Comparison of ENCODE assay signal across 21 cellular contexts in the genomic region with DNA sequence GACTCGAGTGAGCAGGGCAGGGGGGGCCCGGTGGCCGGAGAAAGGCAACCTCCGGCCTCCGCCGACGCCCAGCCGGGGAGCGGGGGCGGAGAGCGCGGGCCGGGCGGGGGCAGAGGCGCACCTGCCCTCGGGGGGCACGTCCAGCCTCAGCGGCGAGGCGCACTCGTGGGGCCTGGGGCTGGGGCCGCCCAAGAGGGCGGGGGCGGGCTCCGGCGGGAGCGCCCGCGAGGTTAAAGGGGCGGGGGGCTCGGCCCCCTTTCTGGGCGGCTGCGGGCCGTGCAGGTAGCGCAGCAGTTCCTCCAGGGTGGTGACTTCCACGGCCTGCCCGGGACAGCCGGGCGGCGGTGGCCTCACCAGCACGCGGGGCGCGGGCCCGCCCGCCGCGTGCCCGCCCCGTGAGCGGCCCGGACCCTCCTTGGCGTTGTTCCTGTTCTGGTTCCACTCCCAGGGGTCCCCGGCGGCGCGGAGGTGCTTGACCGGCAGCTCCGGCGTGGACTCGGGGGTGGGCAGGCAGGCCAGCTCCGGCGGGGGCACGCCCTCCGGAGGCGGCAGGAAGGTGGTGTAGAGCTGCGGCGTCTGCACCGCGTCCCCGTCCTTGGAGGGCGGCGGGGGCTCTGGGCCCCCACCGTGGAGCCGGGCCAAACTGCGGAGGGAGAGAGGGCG. TPM values are rescaled to one million over a fixed set of nuclear protein-coding genes. Genes with fewer than 3 reads are reported as not detected.
DNase-seq lines count a peak whose midpoint lies in the region; ATAC-seq, FAIRE-seq and TF ChIP-seq lines count a peak whose summit lies in the region.
"Had no signal": no experiment of that assay in that cellular context is flagged by ENCODE, and none has a peak within 500 bp of the region (broad histone marks: within the 10 kb centered on the region; RNA-seq: fewer than 3 reads in every experiment).

No MANE protein-coding gene starts in this region.

- H3K4me1 ChIP-seq in K562 (replicated peaks in 1 of 2; ENCODE audit: control insufficient read depth in 2 of 2, insufficient read depth in 2 of 2, low read length in 2 of 2), result peaks cover 0 to 22% of the 10 kb centered on the region in 2 experiments; a peak in 2 of 5 replicates
- H3K4me1 ChIP-seq in iPS-20b (ENCODE audit: insufficient read depth, low read length), result no peaks in the 10 kb centered on the region; the same call in 1 of the 2 replicates
- H3K4me1 ChIP-seq in sigmoid colon, result peaks cover 0 to 23% (median 12%) of the 10 kb centered on the region in 4 donors
- peaks cover 0 to 4% of the 10 kb centered on the region in 2 donors for H3K4me1 ChIP-seq in naive thymus-derived CD4-positive, alpha-beta T cell (ENCODE audit: control insufficient read depth in 2 of 2, insufficient read depth in 2 of 2, low read length in 2 of 2)
- no peaks in the 10 kb centered on the region for H3K4me1 ChIP-seq in ascending aorta
- H3K4me1 ChIP-seq in OCI-LY7 (ENCODE audit: insufficient read depth, low read length, poor library complexity, severe bottlenecking), result no peaks in the 10 kb centered on the region

- H3K79me2 ChIP-seq in K562 (ENCODE audit: control insufficient read depth, insufficient read depth, low read length) (no peaks in the 10 kb centered on the region), OCI-LY7 (ENCODE audit: insufficient read depth, low read depth, low read length) (no peaks in the 10 kb centered on the region)

- H2AFZ ChIP-seq in K562 (ENCODE audit: low read depth, low read length) (no peak overlapping the region), OCI-LY7 (ENCODE audit: low read length) (no peak overlapping the region)

- H3K27me3 Mint-ChIP-seq in naive thymus-derived CD4-positive, alpha-beta T cell, result peaks cover 0 to 12% (median 0%) of the 10 kb centered on the region in 5 donors

- no peaks in the 10 kb centered on the region for H4K20me1 ChIP-seq in K562 (replicated peaks; ENCODE audit: control insufficient read depth, insufficient read depth, low read length)
- no peaks in the 10 kb centered on the region for H4K20me1 ChIP-seq in OCI-LY7 (ENCODE audit: insufficient read depth, low read length)

- intact Hi-C loops in K562 (cut with micrococcal nuclease) (no loop called here), sigmoid colon (cut with DNase I) (no loop called here), ascending aorta (cut with DNase I) (no loop called here), OCI-LY7 (cut with micrococcal nuclease; ENCODE audit: unreplicated experiment) (no loop called here)
- intact Hi-C loops in naive thymus-derived CD4-positive, alpha-beta T cell (cut with micrococcal nuclease), result no loop called here

- CTCF ChIA-PET in K562 (lab: Yijun Ruan, JAX; ENCODE audit: low intra/inter-chr PET ratio) (no interaction called here), OCI-LY7 (lab: Charles Lee; ENCODE audit: unreplicated experiment) (no interaction called here)
- CTCF ChIA-PET in naive thymus-derived CD4-positive, alpha-beta T cell (lab: Charles Lee), result interaction anchor here (0.5 to 0.6 kb wide), 2 partner anchors 19 to 27 kb away, joined by 3 read pairs; no protein-coding TSS in a partner anchor

- no peaks in the 10 kb centered on the region for H3K9me1 ChIP-seq in K562 (ENCODE audit: control insufficient read depth, insufficient read depth, low read length)

- no peak for TF ChIP-seq RAD21 in K562 (CRISPR knock-in tag; conservative IDR thresholded peaks at IDR 0.05 in 1 of 2, IDR thresholded peaks at IDR 0.05 in 1 of 2)

- TF ChIP-seq POLR2A in K562 (conservative IDR thresholded peaks at IDR 0.05) (no peak), sigmoid colon (IDR thresholded peaks at IDR 0.05) (no peak)

- ATAC-seq in K562, result no peak
- no peak for ATAC-seq in naive thymus-derived CD4-positive, alpha-beta T cell
- ATAC-seq: HCT116; stimulated activated effector memory CD8-positive, alpha-beta T cell treated with anti-CD3 and anti-CD28 coated beads, Interleukin-12 subunit alpha, Interleukin-12 subunit beta, amount 100 ng/mL, for 72 hours had no signal

- peaks cover 0 to 8% (median 5%) of the 10 kb centered on the region in 5 donors for H3K36me3 Mint-ChIP-seq in naive thymus-derived CD4-positive, alpha-beta T cell
- H3K36me3 Mint-ChIP-seq: stimulated activated effector memory CD8-positive, alpha-beta T cell treated with anti-CD3 and anti-CD28 coated beads, Interleukin-12 subunit alpha, Interleukin-12 subunit beta, amount 100 ng/mL, for 72 hours had no signal

- TF ChIP-seq CTCF in K562 (IDR thresholded peaks at IDR 0.05 in 2 of 3, conservative IDR thresholded peaks at IDR 0.05 in 1 of 3; ENCODE audit: insufficient read depth in 2 of 3, low read depth in 1 of 3, low read length in 3 of 3) (no peak), sigmoid colon (IDR thresholded peaks at IDR 0.05) (no peak), ascending aorta (IDR thresholded peaks at IDR 0.05) (no peak), OCI-LY7 (conservative IDR thresholded peaks at IDR 0.05; ENCODE audit: low read length) (no peak)

- no peak for FAIRE-seq in K562 (lab: Jason Lieb, UNC)
- FAIRE-seq: astrocyte had no signal

- no peak overlapping the region for H3K4me2 ChIP-seq in K562 (ENCODE audit: insufficient read depth, low read length)
- no peak overlapping the region for H3K4me2 ChIP-seq in OCI-LY7 (ENCODE audit: low read length)

- H3K36me3 ChIP-seq in K562 (ENCODE audit: control insufficient read depth, insufficient read depth, low read length), result no peaks in the 10 kb centered on the region
- H3K36me3 ChIP-seq in iPS-20b (ENCODE audit: insufficient read depth, low read depth, low read length), result peaks cover 21% of the 10 kb centered on the region; the same call in 1 of the 2 replicates
- H3K36me3 ChIP-seq in sigmoid colon, result peaks cover 0 to 14% (median 0%) of the 10 kb centered on the region in 4 donors
- H3K36me3 ChIP-seq in naive thymus-derived CD4-positive, alpha-beta T cell (ENCODE audit: control insufficient read depth in 2 of 3, insufficient read depth in 3 of 3, low read length in 3 of 3), result no peaks in the 10 kb centered on the region
- H3K36me3 ChIP-seq in ascending aorta, result peaks cover 4 to 7% of the 10 kb centered on the region in 2 donors
- no peaks in the 10 kb centered on the region for H3K36me3 ChIP-seq in OCI-LY7 (ENCODE audit: insufficient read depth, low read length)
- H3K36me3 ChIP-seq: spleen had no signal

- no peaks in the 10 kb centered on the region for H3K9me2 ChIP-seq in OCI-LY7 (ENCODE audit: insufficient read depth, low read length)

- no peak overlapping the region for H3K4me3 Mint-ChIP-seq in naive thymus-derived CD4-positive, alpha-beta T cell

- TF ChIP-seq EP300 in K562 (IDR thresholded peaks at IDR 0.05; ENCODE audit: low read length) (no peak), sigmoid colon (IDR thresholded peaks at IDR 0.05) (no peak)

- H3K9ac ChIP-seq in K562 (ENCODE audit: insufficient read depth in 1 of 2, low read depth in 2 of 2, low read length in 2 of 2), result no peak overlapping the region
- peak overlapping the region; percentile 31; the same call in 1 of the 2 replicates for H3K9ac ChIP-seq in iPS-20b (ENCODE audit: low read depth, low read length)

- POLR2A ChIA-PET in K562 (lab: Yijun Ruan, JAX), result no interaction called here
- POLR2A ChIA-PET in naive thymus-derived CD4-positive, alpha-beta T cell (lab: Charles Lee), result interaction anchor here (0.6 to 1.1 kb wide), 2 partner anchors 11 to 32 kb away, joined by 3 read pairs; no protein-coding TSS in a partner anchor
- POLR2A ChIA-PET in OCI-LY7 (lab: Charles Lee), result no interaction called here

- no peaks in the 10 kb centered on the region for H3K9me3 ChIP-seq in K562 (replicated peaks; ENCODE audit: control insufficient read depth, insufficient read depth, low read depth, low read length)
- no peaks in the 10 kb centered on the region for H3K9me3 ChIP-seq in iPS-20b (ENCODE audit: insufficient read depth, low read depth, low read length)
- H3K9me3 ChIP-seq in sigmoid colon, result no peaks in the 10 kb centered on the region
- H3K9me3 ChIP-seq in naive thymus-derived CD4-positive, alpha-beta T cell (ENCODE audit: control insufficient read depth in 2 of 3, low read length in 3 of 3), result no peaks in the 10 kb centered on the region
- no peaks in the 10 kb centered on the region for H3K9me3 ChIP-seq in ascending aorta
- no peaks in the 10 kb centered on the region for H3K9me3 ChIP-seq in OCI-LY7 (ENCODE audit: low read length)
- H3K9me3 ChIP-seq: spleen had no signal

- WGBS in K562 (ENCODE audit: insufficient coverage, low coverage, missing lambda C conversion rate), result 87% methylated on average over 3 of the region's 77 CpGs
- 23 to 67% methylated on average over 77 of the region's 77 CpGs for WGBS in sigmoid colon, 2 donors

- H3K27ac Mint-ChIP-seq in naive thymus-derived CD4-positive, alpha-beta T cell, result no peak overlapping the region
- H3K27ac Mint-ChIP-seq: stimulated activated effector memory CD8-positive, alpha-beta T cell treated with anti-CD3 and anti-CD28 coated beads, Interleukin-12 subunit alpha, Interleukin-12 subunit beta, amount 100 ng/mL, for 72 hours had no signal

- H3K4me3 ChIP-seq in K562 (no peak overlapping the region), iPS-20b (ENCODE audit: low read length) (peak overlapping the region; percentile 73; the same call in 1 of the 2 replicates), sigmoid colon (peak overlapping the region in 3 of 4 donors; percentile 39 to 51 (median 47)), ascending aorta (no peak overlapping the region), OCI-LY7 (ENCODE audit: low read depth, low read length, poor library complexity, severe bottlenecking) (no peak overlapping the region)
- H3K4me3 ChIP-seq in naive thymus-derived CD4-positive, alpha-beta T cell (ENCODE audit: low read length), result no peak overlapping the region

- peaks cover 0 to 3% (median 0%) of the 10 kb centered on the region in 11 donors for H3K9me3 Mint-ChIP-seq in naive thymus-derived CD4-positive, alpha-beta T cell
- H3K9me3 Mint-ChIP-seq: stimulated activated effector memory CD8-positive, alpha-beta T cell treated with anti-CD3 and anti-CD28 coated beads, Interleukin-12 subunit alpha, Interleukin-12 subunit beta, amount 100 ng/mL, for 72 hours had no signal

- H3K4me1 Mint-ChIP-seq in naive thymus-derived CD4-positive, alpha-beta T cell, result peaks cover 8 to 15% (median 11%) of the 10 kb centered on the region in 7 donors
- H3K4me1 Mint-ChIP-seq: stimulated activated effector memory CD8-positive, alpha-beta T cell treated with anti-CD3 and anti-CD28 coated beads, Interleukin-12 subunit alpha, Interleukin-12 subunit beta, amount 100 ng/mL, for 72 hours had no signal

- BruUV-seq in K562 (replicated peaks; lab: Mats Ljungman, UMichigan), result no TSS peak
- no TSS peak for BruUV-seq in OCI-LY7 (replicated peaks; lab: Mats Ljungman, UMichigan)

- no peaks in the 10 kb centered on the region for H3K27me3 ChIP-seq in K562 (ENCODE audit: control insufficient read depth in 2 of 2, insufficient read depth in 2 of 2, low read length in 2 of 2)
- peaks cover 47% of the 10 kb centered on the region for H3K27me3 ChIP-seq in iPS-20b (ENCODE audit: insufficient read depth, low read length)
- no peaks in the 10 kb centered on the region for H3K27me3 ChIP-seq in sigmoid colon
- H3K27me3 ChIP-seq in naive thymus-derived CD4-positive, alpha-beta T cell (ENCODE audit: control insufficient read depth in 2 of 2, insufficient read depth in 2 of 2, low read length in 2 of 2), result no peaks in the 10 kb centered on the region
- no peaks in the 10 kb centered on the region for H3K27me3 ChIP-seq in ascending aorta
- H3K27me3 ChIP-seq: spleen had no signal

- DNase-seq in D341Med (ENCODE audit: low spot score) (peak; percentile 47), K562 (ENCODE audit: extremely low read depth in 1 of 4, low spot score in 3 of 4) (peak in 2 of 4 experiments; percentile 16 to 33), sigmoid colon (no peak), NCI-H1694 treated with DMSO at 0.1 percent for 48 hours (lab: John Stamatoyannopoulos, UW) (no peak), ascending aorta (ENCODE audit: low spot score in 2 of 2) (no peak), OCI-LY7 (ENCODE audit: low spot score) (no peak)
- DNase-seq in naive thymus-derived CD4-positive, alpha-beta T cell, result no peak
- DNase-seq: activated CD4-positive, alpha-beta T cell treated with anti-CD3 and anti-CD28 coated beads for 48 hours; activated naive CD4-positive, alpha-beta T cell treated with Interleukin-2 at 50 U/mL for 16 hours; Kasumi-1; NCI-H1694; OCI-M1; spleen; T1000 had no signal

- in situ Hi-C loops in K562 (cut with MboI), result no loop called here

- H3K27ac ChIP-seq in K562 (ENCODE audit: extremely low read depth, low read depth, low read length) (no peak overlapping the region), iPS-20b (ENCODE audit: low read length) (no peak overlapping the region), sigmoid colon (peak overlapping the region in 1 of 4 donors; percentile 73), ascending aorta (no peak overlapping the region), OCI-LY7 (ENCODE audit: low read depth, low read length, poor library complexity, severe bottlenecking) (no peak overlapping the region)
- H3K27ac ChIP-seq in naive thymus-derived CD4-positive, alpha-beta T cell (ENCODE audit: low read depth, low read length), result no peak overlapping the region

RNA-seq across cellular contexts. Expression of a gene that starts 13.6 kb away (rescaled TPM):
- 12.0 and 29.0 TPM in 2 replicates for total RNA-seq in K562 (2011; cell fraction: chromatin; rRNA removed; ENCODE audit: low replicate concordance)
- total RNA-seq in K562 (2011; cell fraction: nucleolus; rRNA removed), result 18.2 and 19.5 TPM in 2 replicates
- 13.7 and 14.4 TPM in 2 replicates for total RNA-seq in K562 (2011; cell fraction: nucleoplasm; rRNA removed)
- 0.95 and 2.3 TPM in 2 replicates for total RNA-seq in K562 (2014; rRNA removed)
- 0.55 and 1.4 TPM in 2 replicates for total RNA-seq in K562 (2014; rRNA removed; fragmentation: Illumina TruSeq; extraction: Trizol)
- total RNA-seq in K562 (2015; rRNA removed; fragmentation: Illumina TruSeq; extraction: Trizol), result 0.49 and 0.72 TPM in 2 replicates
- total RNA-seq in K562 (2021), result 4.3 and 4.6 TPM in 2 replicates
- 1.8 and 1.9 TPM in 2 replicates for polyA plus RNA-seq in K562 (2011; rRNA removed)
- 2.4 and 2.8 TPM in 2 replicates for polyA plus RNA-seq in K562 (2011; cell fraction: cytosol; rRNA removed)
- polyA plus RNA-seq in K562 (2011; cell fraction: nucleus; rRNA removed), result 12.7 and 20.4 TPM in 2 replicates
- 2.9 and 3.9 TPM in 2 replicates for polyA plus RNA-seq in K562 (2012)
- polyA plus RNA-seq in K562 (2014; fragmentation: Illumina TruSeq; extraction: Trizol), result 1.5 and 2.0 TPM in 2 replicates
- polyA plus RNA-seq in K562 (2014; fragmentation: Nextera tagmentation; extraction: Ambion mirVana), result under 1 TPM; 0.03 to 0.11 TPM
- 2.7 and 3.3 TPM in 2 replicates for polyA plus RNA-seq in K562 (2014; rRNA removed)
- 1.4 and 1.5 TPM in 2 replicates for polyA minus RNA-seq in K562 (2011; rRNA and poly(A)+ RNA removed)
- polyA minus RNA-seq in K562 (2011; cell fraction: cytosol; rRNA and poly(A)+ RNA removed), result 1.9 and 2.1 TPM in 2 replicates
- polyA minus RNA-seq in K562 (2011; cell fraction: nucleus; rRNA and poly(A)+ RNA removed), result 3.3 and 5.0 TPM in 2 replicates
- total RNA-seq in sigmoid colon, result 10 to 100 TPM in 2 of 4 donors, 1 to 10 TPM in 2; 5.0 to 20.6 (median 7.8) TPM
- polyA plus RNA-seq in sigmoid colon, result 1 to 10 TPM in 2 of 3 donors, under 1 TPM in 1; 0.23 to 4.1 (median 1.2) TPM
- 10 to 100 TPM in 2 of 5 experiments, 1 to 10 TPM in 3; 2.5 to 12.4 (median 4.7) TPM for total RNA-seq in naive thymus-derived CD4-positive, alpha-beta T cell
- 1 to 10 TPM in 1 of 2 donors, under 1 TPM in 1; 0.56 to 2.6 TPM for polyA plus RNA-seq in naive thymus-derived CD4-positive, alpha-beta T cell
- 31.8 TPM for total RNA-seq in ascending aorta
- total RNA-seq in OCI-LY7 (2014; rRNA removed; shearing (Covaris generic)), result 0.54 and 1.1 TPM in 2 replicates
- 1.9 and 2.0 TPM in 2 replicates for total RNA-seq in OCI-LY7 (2022)

RNA-seq across cellular contexts. Expression of a gene that starts 23.6 kb away (rescaled TPM):
- total RNA-seq in K562 (2011; cell fraction: chromatin; rRNA removed; ENCODE audit: low replicate concordance), result 0.44 TPM in 1 of 2 replicates, not detected in the other
- 0.33 TPM in 1 of 2 replicates, not detected in the other for total RNA-seq in K562 (2011; cell fraction: nucleolus; rRNA removed)
- 0.37 TPM in 1 of 2 replicates, not detected in the other for total RNA-seq in K562 (2011; cell fraction: nucleoplasm; rRNA removed)
- 0.45 and 1.7 TPM in 2 replicates for total RNA-seq in K562 (2014; rRNA removed)
- 0.29 and 0.55 TPM in 2 replicates for total RNA-seq in K562 (2014; rRNA removed; fragmentation: Illumina TruSeq; extraction: Trizol)
- 0.30 and 0.43 TPM in 2 replicates for total RNA-seq in K562 (2015; rRNA removed; fragmentation: Illumina TruSeq; extraction: Trizol)
- 0.25 and 0.31 TPM in 2 replicates for total RNA-seq in K562 (2021)
- polyA plus RNA-seq in K562 (2011; rRNA removed), result 0.52 and 1.7 TPM in 2 replicates
- 1.1 and 2.5 TPM in 2 replicates for polyA plus RNA-seq in K562 (2011; cell fraction: cytosol; rRNA removed)
- polyA plus RNA-seq in K562 (2011; cell fraction: nucleus; rRNA removed), result 0.36 and 1.5 TPM in 2 replicates
- polyA plus RNA-seq in K562 (2012), result 0.62 and 1.4 TPM in 2 replicates
- polyA plus RNA-seq in K562 (2014; fragmentation: Illumina TruSeq; extraction: Trizol), result 0.34 and 0.54 TPM in 2 replicates
- polyA plus RNA-seq in K562 (2014; fragmentation: Nextera tagmentation; extraction: Ambion mirVana), result 1 to 10 TPM; 1.1 to 1.2 TPM
- 0.05 and 0.09 TPM in 2 replicates for polyA plus RNA-seq in K562 (2014; rRNA removed)
- polyA minus RNA-seq in K562 (2011; rRNA and poly(A)+ RNA removed), result 0.35 and 1.0 TPM in 2 replicates
- 1.2 TPM in 1 of 2 replicates, not detected in the other for polyA minus RNA-seq in K562 (2011; cell fraction: cytosol; rRNA and poly(A)+ RNA removed)
- 0.89 TPM in 1 of 2 replicates, not detected in the other for polyA minus RNA-seq in K562 (2011; cell fraction: nucleus; rRNA and poly(A)+ RNA removed)
- 1 to 10 TPM; 1.9 to 9.5 (median 7.5) TPM for total RNA-seq in sigmoid colon
- polyA plus RNA-seq in sigmoid colon, result 10 to 100 TPM; 11.4 to 12.7 (median 12.6) TPM
- total RNA-seq in naive thymus-derived CD4-positive, alpha-beta T cell, result 10 to 100 TPM in 4 of 5 experiments, 1 to 10 TPM in 1; 3.1 to 59.4 (median 37.6) TPM
- polyA plus RNA-seq in naive thymus-derived CD4-positive, alpha-beta T cell, result 10 to 100 TPM; 17.1 to 77.3 TPM
- not detected for total RNA-seq in ascending aorta
- total RNA-seq in OCI-LY7 (2014; rRNA removed; shearing (Covaris generic)), result 7.7 and 12.5 TPM in 2 replicates
- 9.0 and 9.2 TPM in 2 replicates for total RNA-seq in OCI-LY7 (2022)
- total RNA-seq: astrocyte, myocyte, NCI-H460, SK-MEL-5 had no signal

RNA-seq across cellular contexts. Expression of a gene that starts 32.9 kb away (rescaled TPM):
- total RNA-seq in K562 (2011; cell fraction: chromatin; rRNA removed; ENCODE audit: low replicate concordance), result 14.0 and 14.3 TPM in 2 replicates
- 7.2 and 7.9 TPM in 2 replicates for total RNA-seq in K562 (2011; cell fraction: nucleolus; rRNA removed)
- 9.8 and 12.3 TPM in 2 replicates for total RNA-seq in K562 (2011; cell fraction: nucleoplasm; rRNA removed)
- 6.2 and 7.4 TPM in 2 replicates for total RNA-seq in K562 (2014; rRNA removed)
- total RNA-seq in K562 (2014; rRNA removed; fragmentation: Illumina TruSeq; extraction: Trizol), result 6.3 and 8.0 TPM in 2 replicates
- total RNA-seq in K562 (2015; rRNA removed; fragmentation: Illumina TruSeq; extraction: Trizol), result 6.1 and 6.6 TPM in 2 replicates
- 5.9 and 6.0 TPM in 2 replicates for total RNA-seq in K562 (2021)
- polyA plus RNA-seq in K562 (2011; rRNA removed), result 6.0 and 6.2 TPM in 2 replicates
- 3.2 and 4.6 TPM in 2 replicates for polyA plus RNA-seq in K562 (2011; cell fraction: cytosol; rRNA removed)
- 6.8 and 7.9 TPM in 2 replicates for polyA plus RNA-seq in K562 (2011; cell fraction: nucleus; rRNA removed)
- polyA plus RNA-seq in K562 (2012), result 4.3 and 7.6 TPM in 2 replicates
- polyA plus RNA-seq in K562 (2014; fragmentation: Illumina TruSeq; extraction: Trizol), result 6.5 and 9.4 TPM in 2 replicates
- 1 to 10 TPM; 2.2 to 3.3 TPM for polyA plus RNA-seq in K562 (2014; fragmentation: Nextera tagmentation; extraction: Ambion mirVana)
- 4.7 and 6.2 TPM in 2 replicates for polyA plus RNA-seq in K562 (2014; rRNA removed)
- polyA minus RNA-seq in K562 (2011; rRNA and poly(A)+ RNA removed), result 9.3 and 11.3 TPM in 2 replicates
- 2.9 and 4.7 TPM in 2 replicates for polyA minus RNA-seq in K562 (2011; cell fraction: cytosol; rRNA and poly(A)+ RNA removed)
- 2.2 and 4.2 TPM in 2 replicates for polyA minus RNA-seq in K562 (2011; cell fraction: nucleus; rRNA and poly(A)+ RNA removed)
- total RNA-seq in sigmoid colon, result 10 to 100 TPM; 15.5 to 22.7 (median 19.0) TPM
- 1 to 10 TPM; 4.2 to 7.9 (median 7.8) TPM for polyA plus RNA-seq in sigmoid colon
- total RNA-seq in naive thymus-derived CD4-positive, alpha-beta T cell, result 1 to 10 TPM; 1.4 to 3.3 (median 2.3) TPM
- under 1 TPM; 0.35 to 0.48 TPM for polyA plus RNA-seq in naive thymus-derived CD4-positive, alpha-beta T cell
- 0.85 TPM for total RNA-seq in ascending aorta
- 6.2 and 9.2 TPM in 2 replicates for total RNA-seq in OCI-LY7 (2014; rRNA removed; shearing (Covaris generic))
- total RNA-seq in OCI-LY7 (2022), result 3.4 and 3.7 TPM in 2 replicates

RNA-seq across cellular contexts. Expression of a gene that starts 33.1 kb away (rescaled TPM):
- 28.6 and 48.7 TPM in 2 replicates for total RNA-seq in K562 (2011; cell fraction: chromatin; rRNA removed; ENCODE audit: low replicate concordance)
- total RNA-seq in K562 (2011; cell fraction: nucleolus; rRNA removed), result 26.1 and 32.2 TPM in 2 replicates
- 30.7 and 32.9 TPM in 2 replicates for total RNA-seq in K562 (2011; cell fraction: nucleoplasm; rRNA removed)
- total RNA-seq in K562 (2014; rRNA removed), result 67.4 and 74.3 TPM in 2 replicates
- total RNA-seq in K562 (2014; rRNA removed; fragmentation: Illumina TruSeq; extraction: Trizol), result 54.1 and 63.0 TPM in 2 replicates
- total RNA-seq in K562 (2015; rRNA removed; fragmentation: Illumina TruSeq; extraction: Trizol), result 61.7 and 62.3 TPM in 2 replicates
- 50.1 and 50.7 TPM in 2 replicates for total RNA-seq in K562 (2021)
- 17.2 and 22.5 TPM in 2 replicates for polyA plus RNA-seq in K562 (2011; rRNA removed)
- 13.9 and 19.0 TPM in 2 replicates for polyA plus RNA-seq in K562 (2011; cell fraction: cytosol; rRNA removed)
- 40.6 and 40.9 TPM in 2 replicates for polyA plus RNA-seq in K562 (2011; cell fraction: nucleus; rRNA removed)
- polyA plus RNA-seq in K562 (2012), result 58.0 and 65.9 TPM in 2 replicates
- polyA plus RNA-seq in K562 (2014; fragmentation: Illumina TruSeq; extraction: Trizol), result 80.6 and 100 TPM in 2 replicates
- polyA plus RNA-seq in K562 (2014; fragmentation: Nextera tagmentation; extraction: Ambion mirVana), result 100 to 1,000 TPM; 203 to 204 TPM
- polyA plus RNA-seq in K562 (2014; rRNA removed), result 37.3 TPM in 2 replicates
- polyA minus RNA-seq in K562 (2011; rRNA and poly(A)+ RNA removed), result 12.9 and 13.0 TPM in 2 replicates
- 13.5 and 14.7 TPM in 2 replicates for polyA minus RNA-seq in K562 (2011; cell fraction: cytosol; rRNA and poly(A)+ RNA removed)
- polyA minus RNA-seq in K562 (2011; cell fraction: nucleus; rRNA and poly(A)+ RNA removed), result 8.1 and 17.2 TPM in 2 replicates
- total RNA-seq in sigmoid colon, result 10 to 100 TPM; 17.5 to 24.2 (median 19.8) TPM
- 10 to 100 TPM; 35.4 to 42.4 (median 35.6) TPM for polyA plus RNA-seq in sigmoid colon
- 10 to 100 TPM; 37.1 to 73.1 (median 57.1) TPM for total RNA-seq in naive thymus-derived CD4-positive, alpha-beta T cell
- 10 to 100 TPM; 68.1 to 72.3 TPM for polyA plus RNA-seq in naive thymus-derived CD4-positive, alpha-beta T cell
- 27.4 TPM for total RNA-seq in ascending aorta
- total RNA-seq in OCI-LY7 (2014; rRNA removed; shearing (Covaris generic)), result 70.9 and 78.0 TPM in 2 replicates
- 54.1 and 63.1 TPM in 2 replicates for total RNA-seq in OCI-LY7 (2022)

RNA-seq across cellular contexts. Expression of a gene that starts 43.0 kb away (rescaled TPM):
- total RNA-seq in K562 (2011; cell fraction: chromatin; rRNA removed; ENCODE audit: low replicate concordance), result 2.0 and 3.8 TPM in 2 replicates
- total RNA-seq in K562 (2011; cell fraction: nucleolus; rRNA removed), result not detected in 2 replicates
- total RNA-seq in K562 (2011; cell fraction: nucleoplasm; rRNA removed), result 4.3 and 9.5 TPM in 2 replicates
- total RNA-seq in K562 (2014; rRNA removed) (1.0 and 1.5 TPM in 2 replicates), K562 (2014; rRNA removed; fragmentation: Illumina TruSeq; extraction: Trizol) (0.18 and 1.1 TPM in 2 replicates), K562 (2015; rRNA removed; fragmentation: Illumina TruSeq; extraction: Trizol) (0.22 and 0.57 TPM in 2 replicates), K562 (2021) (0.60 and 1.2 TPM in 2 replicates), sigmoid colon (1 to 10 TPM in 1 of 4 donors, not detected in 3; 1.1 TPM), ascending aorta (not detected), OCI-LY7 (2022) (1.4 and 2.4 TPM in 2 replicates)
- polyA plus RNA-seq in K562 (2011; rRNA removed) (1.4 and 1.8 TPM in 2 replicates), K562 (2014; fragmentation: Illumina TruSeq; extraction: Trizol) (0.35 and 1.0 TPM in 2 replicates), K562 (2014; fragmentation: Nextera tagmentation; extraction: Ambion mirVana) (under 1 TPM in 1 of 2 experiments, not detected in 1; 0.57 TPM), K562 (2014; rRNA removed) (0.12 and 1.5 TPM in 2 replicates), sigmoid colon (1 to 10 TPM in 1 of 3 donors, under 1 TPM in 1, not detected in 1; 0.07 to 2.1 TPM)
- 0.72 and 0.88 TPM in 2 replicates for polyA plus RNA-seq in K562 (2011; cell fraction: cytosol; rRNA removed)
- polyA plus RNA-seq in K562 (2011; cell fraction: nucleus; rRNA removed), result 1.6 and 2.6 TPM in 2 replicates
- 1.1 and 1.7 TPM in 2 replicates for polyA plus RNA-seq in K562 (2012)
- polyA minus RNA-seq in K562 (2011; rRNA and poly(A)+ RNA removed), result 1.3 TPM in 1 of 2 replicates, not detected in the other
- not detected in 2 replicates for polyA minus RNA-seq in K562 (2011; cell fraction: cytosol; rRNA and poly(A)+ RNA removed)
- not detected in 2 replicates for polyA minus RNA-seq in K562 (2011; cell fraction: nucleus; rRNA and poly(A)+ RNA removed)
- 1 to 10 TPM; 2.5 to 5.4 (median 4.4) TPM for total RNA-seq in naive thymus-derived CD4-positive, alpha-beta T cell
- polyA plus RNA-seq in naive thymus-derived CD4-positive, alpha-beta T cell, result under 1 TPM in 1 of 2 donors, not detected in 1; 0.73 TPM
- not detected in 2 replicates for total RNA-seq in OCI-LY7 (2014; rRNA removed; shearing (Covaris generic))
- total RNA-seq: NCI-H460 had no signal

Comparison
In these comparisons a context has a peak if more than half of its experiments do, and no peak if none do; other contexts are left out.
1. H3K4me3 ChIP-seq: peak in iPS-20b (single experiment) and sigmoid colon (3 of 4); none in K562 (single experiment), naive thymus-derived CD4-positive, alpha-beta T cell (single experiment), ascending aorta (0 of 2) and OCI-LY7 (single experiment).